ENCODE assay signal across 11 cellular contexts in the genomic region with DNA sequence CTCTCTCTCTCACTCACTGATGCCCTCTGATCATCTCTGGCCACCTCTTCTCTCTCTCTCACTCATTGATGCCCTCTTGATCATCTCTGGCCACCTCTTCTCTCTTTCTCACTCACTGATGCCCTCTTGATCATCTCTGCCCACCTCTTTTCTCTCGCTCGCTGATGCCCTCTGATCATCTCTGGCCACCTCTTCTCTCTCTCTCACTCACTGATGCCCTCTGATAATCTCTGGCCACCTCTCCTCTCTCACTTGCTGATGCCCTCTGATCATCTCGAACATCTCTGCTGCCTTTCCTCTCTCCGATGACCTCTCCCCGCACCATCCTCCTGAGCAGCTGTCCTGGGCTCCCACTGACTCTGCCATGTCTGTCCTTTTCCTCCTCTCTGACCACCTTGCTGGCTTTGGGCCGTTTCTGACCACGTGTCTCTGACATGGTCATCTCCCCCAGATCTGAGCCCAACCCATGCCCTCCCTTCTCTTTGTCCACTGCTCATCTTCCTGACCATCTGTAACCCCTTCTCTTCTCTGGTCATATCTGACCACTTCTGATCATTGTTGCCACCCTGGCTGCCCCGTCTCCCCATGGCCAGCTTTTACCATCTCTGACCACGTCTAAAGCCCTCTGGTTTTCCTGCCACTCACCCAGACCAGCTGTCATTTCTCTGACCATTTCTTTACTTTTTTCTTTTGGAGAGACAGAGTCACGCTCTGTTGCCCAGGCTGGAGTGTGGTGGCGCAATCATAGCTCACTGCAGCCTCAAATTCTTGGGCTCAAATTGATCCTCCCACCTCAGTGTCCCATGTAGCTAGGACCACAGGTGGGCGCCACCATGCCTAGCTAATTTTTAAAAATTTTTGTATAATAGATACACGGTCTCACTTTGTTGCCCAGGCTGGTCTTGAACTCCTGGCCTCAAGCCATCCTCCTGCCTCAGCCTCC. TPM values are rescaled to one million over a fixed set of nuclear protein-coding genes. Genes with fewer than 3 reads are reported as not detected.
DNase-seq lines count a peak whose midpoint lies in the region; ATAC-seq and TF ChIP-seq lines count a peak whose summit lies in the region.
"Had no signal": no experiment of that assay in that cellular context is flagged by ENCODE, and none has a peak within 500 bp of the region (broad histone marks: within the 10 kb centered on the region; RNA-seq: fewer than 3 reads in every experiment).

No MANE protein-coding gene starts in this region.

- intact Hi-C loops in CD4-positive, alpha-beta T cell (cut with DNase I, micrococcal nuclease), result loop anchor here in 1 of 2 experiments (10.0 kb wide), 1 partner anchor 164 kb away; a partner anchor contains a TSS
- intact Hi-C loops in head of caudate nucleus (cut with DNase I), result loop anchor here (10.0 kb wide), 1 partner anchor 194 kb away; a partner anchor contains a TSS

- CTCF ChIA-PET in CD4-positive, alpha-beta T cell (lab: Charles Lee), result interaction anchor here (1.6 kb wide), 1 partner anchor 56 kb away, joined by 3 read pairs; no protein-coding TSS in a partner anchor

- H4K20me1 ChIP-seq in Loucy (ENCODE audit: insufficient read depth, low read length, poor library complexity, severe bottlenecking), result peaks cover 8% of the 10 kb centered on the region

- no peaks in the 10 kb centered on the region for H3K9me3 Mint-ChIP-seq in CD4-positive, alpha-beta T cell
- H3K9me3 Mint-ChIP-seq in natural killer cell treated with Interleukin-12 subunit alpha and Interleukin-12 subunit beta and Interleukin-15 and Interleukin-18, amount 100 ng/mL, for 72 hours, result no peaks in the 10 kb centered on the region

- H3K27me3 Mint-ChIP-seq in CD4-positive, alpha-beta T cell, result no peaks in the 10 kb centered on the region
- peaks cover 6 to 13% of the 10 kb centered on the region in 2 donors for H3K27me3 Mint-ChIP-seq in natural killer cell treated with Interleukin-12 subunit alpha and Interleukin-12 subunit beta and Interleukin-15 and Interleukin-18, amount 100 ng/mL, for 72 hours

- no peaks in the 10 kb centered on the region for H3K36me3 ChIP-seq in Loucy (ENCODE audit: insufficient read depth, low read length)
- H3K36me3 ChIP-seq: cardiac muscle cell had no signal

- POLR2A ChIA-PET in CD4-positive, alpha-beta T cell (lab: Charles Lee), result interaction anchor here (1.6 kb wide), 1 partner anchor 20 kb away, joined by 5 read pairs; no protein-coding TSS in a partner anchor

- no peak overlapping the region for H3K27ac ChIP-seq in CD4-positive, alpha-beta T cell (ENCODE audit: low read depth, low read length)
- H3K27ac ChIP-seq: cardiac muscle cell had no signal

- no peak for TF ChIP-seq CTCF in CD4-positive, alpha-beta T cell (IDR thresholded peaks at IDR 0.05)
- TF ChIP-seq CTCF in Loucy (conservative IDR thresholded peaks at IDR 0.05; ENCODE audit: low read length), result no peak
- TF ChIP-seq CTCF in choroid plexus epithelial cell (conservative IDR thresholded peaks at IDR 0.05; ENCODE audit: low read depth, low read length), result no peak

- H3K9ac ChIP-seq in Loucy (ENCODE audit: low read depth, low read length, poor library complexity, severe bottlenecking), result peak overlapping the region; percentile 83

- H3K79me2 ChIP-seq in Loucy (ENCODE audit: insufficient read depth, low read length), result no peaks in the 10 kb centered on the region

- peak overlapping the region; percentile 96 for H3K4me2 ChIP-seq in Loucy (ENCODE audit: low read depth, low read length, poor library complexity, severe bottlenecking)

- no peaks in the 10 kb centered on the region for H3K9me2 ChIP-seq in Loucy (replicated peaks; ENCODE audit: low read depth, low read length)

- H3K4me1 ChIP-seq in Loucy (ENCODE audit: insufficient read depth, low read length, poor library complexity, severe bottlenecking), result peaks cover 23% of the 10 kb centered on the region

- no peak overlapping the region for H2AFZ ChIP-seq in Loucy (ENCODE audit: low read length)

- no peak for ATAC-seq in CD4-positive, alpha-beta T cell (ENCODE audit: poor library complexity)
- ATAC-seq in natural killer cell treated with Interleukin-12 subunit alpha and Interleukin-12 subunit beta and Interleukin-15 and Interleukin-18, amount 100 ng/mL, for 72 hours, result no peak
- ATAC-seq in HG03039 (IDR thresholded peaks at IDR 0.05; ENCODE audit: unreplicated experiment), result no peak

- no peak for DNase-seq in CD4-positive, alpha-beta T cell
- DNase-seq in choroid plexus epithelial cell (ENCODE audit: low read depth) (no peak), head of caudate nucleus (no peak), HuH-7 (ENCODE audit: low spot score) (no peak), ureter (ENCODE audit: low spot score) (no peak)
- DNase-seq in natural killer cell treated with Interleukin-12 subunit alpha and Interleukin-12 subunit beta and Interleukin-15 and Interleukin-18, amount 100 ng/mL, for 72 hours (ENCODE audit: low spot score), result no peak
- DNase-seq: EL; stimulated activated CD4-positive, alpha-beta T cell treated with anti-CD3 and anti-CD28 coated beads, Interleukin-4, amount 100 ng/mL, for 24 hours had no signal

- peak overlapping the region; percentile 90 for H3K4me3 Mint-ChIP-seq in CD4-positive, alpha-beta T cell
- peak overlapping the region; percentile 87 for H3K4me3 Mint-ChIP-seq in natural killer cell treated with Interleukin-12 subunit alpha and Interleukin-12 subunit beta and Interleukin-15 and Interleukin-18, amount 100 ng/mL, for 72 hours

- peak overlapping the region; percentile 9 for H3K27ac Mint-ChIP-seq in CD4-positive, alpha-beta T cell
- H3K27ac Mint-ChIP-seq in natural killer cell treated with Interleukin-12 subunit alpha and Interleukin-12 subunit beta and Interleukin-15 and Interleukin-18, amount 100 ng/mL, for 72 hours, result peak overlapping the region in 1 of 2 donors; percentile 20

- H3K36me3 Mint-ChIP-seq in CD4-positive, alpha-beta T cell (ENCODE audit: low read depth), result peaks cover 33% of the 10 kb centered on the region
- no peaks in the 10 kb centered on the region for H3K36me3 Mint-ChIP-seq in natural killer cell treated with Interleukin-12 subunit alpha and Interleukin-12 subunit beta and Interleukin-15 and Interleukin-18, amount 100 ng/mL, for 72 hours

- peaks cover 39% of the 10 kb centered on the region for H3K4me1 Mint-ChIP-seq in CD4-positive, alpha-beta T cell (ENCODE audit: low read depth)
- H3K4me1 Mint-ChIP-seq in natural killer cell treated with Interleukin-12 subunit alpha and Interleukin-12 subunit beta and Interleukin-15 and Interleukin-18, amount 100 ng/mL, for 72 hours (ENCODE audit: low read depth in 2 of 2), result peaks cover 19 to 23% of the 10 kb centered on the region in 2 donors

- no peaks in the 10 kb centered on the region for H3F3A ChIP-seq in Loucy (ENCODE audit: low read depth)

- H3K9me3 ChIP-seq in CD4-positive, alpha-beta T cell (ENCODE audit: control insufficient read depth, low read length), result no peaks in the 10 kb centered on the region
- H3K9me3 ChIP-seq in Loucy (ENCODE audit: insufficient read depth, low read depth, low read length), result no peaks in the 10 kb centered on the region

- no peaks in the 10 kb centered on the region for H3K27me3 ChIP-seq in CD4-positive, alpha-beta T cell (ENCODE audit: control insufficient read depth, insufficient read depth, low read length)
- no peaks in the 10 kb centered on the region for H3K27me3 ChIP-seq in Loucy (ENCODE audit: insufficient read depth, low read length, poor library complexity, severe bottlenecking)
- H3K27me3 ChIP-seq: cardiac muscle cell had no signal

- H3K4me3 ChIP-seq in Loucy (ENCODE audit: low read length, poor library complexity, severe bottlenecking) (peak overlapping the region; percentile 78), choroid plexus epithelial cell (ENCODE audit: low read depth, low read length) (peak overlapping the region; percentile 20)
- H3K4me3 ChIP-seq: cardiac muscle cell had no signal

RNA-seq across cellular contexts. Expression of a gene that starts 2.4 kb away (rescaled TPM):
- 1 to 10 TPM; 4.2 to 4.5 TPM for total RNA-seq in CD4-positive, alpha-beta T cell
- 10 to 100 TPM in 1 of 2 donors, 1 to 10 TPM in 1; 4.6 to 10.6 TPM for total RNA-seq in natural killer cell treated with Interleukin-12 subunit alpha and Interleukin-12 subunit beta and Interleukin-15 and Interleukin-18, amount 100 ng/mL, for 72 hours
- total RNA-seq in ureter, result 9.6 TPM

RNA-seq across cellular contexts. Expression of a gene that starts 30.5 kb away (rescaled TPM):
- total RNA-seq in CD4-positive, alpha-beta T cell, result 1 to 10 TPM; 6.0 to 7.6 TPM
- 100 to 1,000 TPM in 1 of 2 donors, 10 to 100 TPM in 1; 65.3 to 235 TPM for total RNA-seq in natural killer cell treated with Interleukin-12 subunit alpha and Interleukin-12 subunit beta and Interleukin-15 and Interleukin-18, amount 100 ng/mL, for 72 hours
- total RNA-seq in ureter, result 18.7 TPM
- total RNA-seq: cardiac muscle cell had no signal

RNA-seq across cellular contexts. Expression of a gene that starts 36.2 kb away (rescaled TPM):
- total RNA-seq in CD4-positive, alpha-beta T cell, result 10 to 100 TPM; 72.4 to 78.6 TPM
- 100 to 1,000 TPM; 154 to 228 TPM for total RNA-seq in natural killer cell treated with Interleukin-12 subunit alpha and Interleukin-12 subunit beta and Interleukin-15 and Interleukin-18, amount 100 ng/mL, for 72 hours
- total RNA-seq in ureter, result 6.8 TPM

RNA-seq across cellular contexts. Expression of a gene that starts 38.2 kb away (rescaled TPM):
- total RNA-seq in CD4-positive, alpha-beta T cell, result 10 to 100 TPM; 26.5 to 30.1 TPM
- 10 to 100 TPM; 54.4 to 68.7 TPM for total RNA-seq in natural killer cell treated with Interleukin-12 subunit alpha and Interleukin-12 subunit beta and Interleukin-15 and Interleukin-18, amount 100 ng/mL, for 72 hours
- total RNA-seq in ureter, result 14.1 TPM

RNA-seq across cellular contexts. Expression of a gene that starts 56.4 kb away (rescaled TPM):
- 1 to 10 TPM; 4.3 to 5.4 TPM for total RNA-seq in CD4-positive, alpha-beta T cell
- total RNA-seq in natural killer cell treated with Interleukin-12 subunit alpha and Interleukin-12 subunit beta and Interleukin-15 and Interleukin-18, amount 100 ng/mL, for 72 hours, result 10 to 100 TPM; 17.6 to 21.4 TPM
- 13.8 TPM for total RNA-seq in ureter
